In the genomic region with DNA sequence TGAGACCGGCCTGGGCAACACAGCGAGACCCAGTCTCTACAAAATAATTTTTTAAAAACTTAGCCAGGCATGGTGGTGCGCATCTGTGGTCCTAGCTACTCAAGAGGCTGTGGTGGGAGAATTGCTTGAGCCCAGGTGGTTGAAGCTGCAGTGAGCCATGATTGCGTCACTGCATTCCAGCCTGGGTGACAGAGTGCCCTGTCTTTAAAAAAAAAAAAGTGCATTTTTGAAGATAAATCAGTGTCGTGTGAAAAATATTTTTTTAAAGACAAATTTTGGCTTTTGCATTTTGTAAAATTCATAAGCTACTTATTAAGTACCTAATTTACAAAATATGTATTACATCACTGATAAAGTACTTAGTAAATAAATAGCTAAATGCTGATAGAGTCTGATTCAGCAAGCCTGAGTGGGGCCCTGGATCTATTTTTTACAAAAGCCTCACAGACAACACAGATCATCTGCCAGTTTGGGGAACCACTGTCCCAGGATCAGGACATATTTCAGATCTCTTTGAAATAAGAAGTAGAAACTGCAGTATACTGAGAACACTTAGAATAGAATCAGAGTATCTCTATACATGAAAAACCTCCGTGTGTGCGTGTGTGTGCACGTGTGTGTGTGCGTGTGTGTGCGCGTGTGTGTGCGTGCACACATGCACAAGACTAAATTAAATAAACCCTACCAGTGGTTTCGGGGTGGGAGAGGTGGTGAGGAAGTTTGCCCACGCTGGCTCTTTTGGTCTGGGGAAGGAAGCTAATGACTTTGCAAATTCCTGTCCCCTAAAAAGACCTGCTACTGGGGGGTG, we compare ENCODE assay signal across 8 cellular contexts.
DNase-seq lines count a peak whose midpoint lies in the region; ATAC-seq, FAIRE-seq and TF ChIP-seq lines count a peak whose summit lies in the region.

No MANE protein-coding gene starts in this region.

- peak; percentile 60 for ATAC-seq in DND-41 (ENCODE audit: insufficient read depth, low read depth)
- no peak for ATAC-seq in HG03457 (IDR thresholded peaks at IDR 0.05; ENCODE audit: unreplicated experiment)

- no peak overlapping the region for H2BK15ac ChIP-seq in mesenchymal stem cell (ENCODE audit: low read depth, poor library complexity, severe bottlenecking)

- H3K27ac ChIP-seq in DND-41 (ENCODE audit: low read length) = peak overlapping the region; percentile 70; the same call in 1 of the 2 replicates
- H3K27ac ChIP-seq in mesenchymal stem cell (ENCODE audit: low read length, poor library complexity, severe bottlenecking) = peak overlapping the region; percentile 98
- H3K27ac ChIP-seq in esophagus muscularis mucosa (replicated peaks in 1 of 4) = no peak overlapping the region

- H3K27me3 ChIP-seq in DND-41 (ENCODE audit: insufficient read depth, low read length, poor library complexity) (no peaks in the 10 kb centered on the region), mesenchymal stem cell (ENCODE audit: control insufficient read depth in 1 of 2, insufficient read depth in 1 of 2, low read length in 2 of 2) (no peaks in the 10 kb centered on the region), esophagus muscularis mucosa (no peaks in the 10 kb centered on the region)

- H2BK120ac ChIP-seq in mesenchymal stem cell (ENCODE audit: low read depth, low read length) = no peak overlapping the region

- TF ChIP-seq CTCF in DND-41 (IDR thresholded peaks at IDR 0.05; ENCODE audit: borderline replicate concordance, extremely low read depth, low read length, poor library complexity, severe bottlenecking) (no peak), esophagus muscularis mucosa (IDR thresholded peaks at IDR 0.05) (no peak), GM13976 (IDR thresholded peaks at IDR 0.05; ENCODE audit: borderline replicate concordance, control extremely low read depth, extremely low read depth, insufficient read depth, missing control alignments) (no peak)

- intact Hi-C loops in esophagus muscularis mucosa (cut with DNase I) = no loop called here

- TF ChIP-seq POLR2A in esophagus muscularis mucosa (IDR thresholded peaks at IDR 0.05; ENCODE audit: low read depth) = no peak

- H2AFZ ChIP-seq in DND-41 (ENCODE audit: low read depth, low read length) (no peak overlapping the region), mesenchymal stem cell (ENCODE audit: low read depth, low read length) (no peak overlapping the region)

- peaks cover 78% of the 10 kb centered on the region for H4K20me1 ChIP-seq in DND-41 (ENCODE audit: insufficient read depth, low read length)

- no peak overlapping the region for H3K23ac ChIP-seq in mesenchymal stem cell (ENCODE audit: low read length in 2 of 2)

- H3K4ac ChIP-seq in mesenchymal stem cell (ENCODE audit: low read depth in 1 of 2, low read length in 2 of 2) = no peak overlapping the region

- no peak overlapping the region for H4K91ac ChIP-seq in mesenchymal stem cell (ENCODE audit: low read length)

- H3K36me3 ChIP-seq in DND-41 (ENCODE audit: insufficient read depth, low read length) (peaks cover 37% of the 10 kb centered on the region), mesenchymal stem cell (ENCODE audit: control insufficient read depth in 1 of 2, insufficient read depth in 2 of 2, low read depth in 1 of 2, low read length in 2 of 2) (no peaks in the 10 kb centered on the region), esophagus muscularis mucosa (no peaks in the 10 kb centered on the region)

- no peak overlapping the region for H4K8ac ChIP-seq in mesenchymal stem cell (ENCODE audit: low read length)

- H3K4me3 ChIP-seq in DND-41 (ENCODE audit: low read depth in 1 of 2, low read length in 2 of 2) = no peak overlapping the region
- H3K4me3 ChIP-seq in mesenchymal stem cell (ENCODE audit: insufficient read depth in 1 of 2, low read depth in 1 of 2, low read length in 2 of 2) = no peak overlapping the region
- no peak overlapping the region for H3K4me3 ChIP-seq in esophagus muscularis mucosa

- peak; percentile 42 for DNase-seq in DND-41
- peak; percentile 25 to 44 for DNase-seq in Kasumi-1 (lab: John Stamatoyannopoulos, UW)
- DNase-seq in amniotic epithelial cell (ENCODE audit: low read depth) = peak; percentile 68
- DNase-seq in mesenchymal stem cell = peak; percentile 46
- DNase-seq in esophagus muscularis mucosa (ENCODE audit: extremely low spot score) = no peak
- DNase-seq in GM13976 (ENCODE audit: low spot score) = no peak
- no peak for DNase-seq in HTR-8/SVneo (ENCODE audit: insufficient read length, low spot score)

- H3K9me3 ChIP-seq in DND-41 (ENCODE audit: insufficient read depth, low read length, severe bottlenecking) = no peaks in the 10 kb centered on the region
- no peaks in the 10 kb centered on the region for H3K9me3 ChIP-seq in mesenchymal stem cell (ENCODE audit: control insufficient read depth, low read length)
- no peaks in the 10 kb centered on the region for H3K9me3 ChIP-seq in esophagus muscularis mucosa

- H2BK5ac ChIP-seq in mesenchymal stem cell (ENCODE audit: low read depth, low read length, poor library complexity, severe bottlenecking) = peak overlapping the region; percentile 61

- peaks cover 99% of the 10 kb centered on the region for H3K79me2 ChIP-seq in DND-41 (ENCODE audit: insufficient read depth, low read length)

- peaks cover 23% of the 10 kb centered on the region for H3K79me1 ChIP-seq in mesenchymal stem cell (replicated peaks; ENCODE audit: low read length, poor library complexity, severe bottlenecking)

- H3K4me2 ChIP-seq in DND-41 (ENCODE audit: insufficient read depth, low read length) (no peak overlapping the region), mesenchymal stem cell (ENCODE audit: low read length, poor library complexity, severe bottlenecking) (peak overlapping the region; percentile 18)

- WGBS in mesenchymal stem cell = 81% methylated on average over 5 of the region's 14 CpGs
- WGBS in esophagus muscularis mucosa = 74% methylated on average over 14 of the region's 14 CpGs

- H3K14ac ChIP-seq in mesenchymal stem cell (ENCODE audit: low read length in 2 of 2) = no peak overlapping the region

- in situ Hi-C loops in GM13976 (cut with MboI; ENCODE audit: low sequenced_read_pairs, unreplicated experiment) = no loop called here

- H2BK12ac ChIP-seq in mesenchymal stem cell (ENCODE audit: low read length in 2 of 2) = no peak overlapping the region

- H3K18ac ChIP-seq in mesenchymal stem cell (ENCODE audit: low read depth in 1 of 2, low read length in 2 of 2) = peak overlapping the region in 1 of 2 experiments; percentile 43

- FAIRE-seq in HTR-8/SVneo (lab: Jason Lieb, UNC) = no peak

- H3K4me1 ChIP-seq in DND-41 (ENCODE audit: insufficient read depth, low read length) (peaks cover 29% of the 10 kb centered on the region), mesenchymal stem cell (ENCODE audit: control insufficient read depth, insufficient read depth, low read depth, low read length) (peaks cover 29% of the 10 kb centered on the region), esophagus muscularis mucosa (peaks cover 37 to 52% (median 50%) of the 10 kb centered on the region in 4 donors)

- H2AK5ac ChIP-seq in mesenchymal stem cell (ENCODE audit: low read length, severe bottlenecking) = peak overlapping the region; percentile 86

- H3K9ac ChIP-seq in DND-41 (ENCODE audit: low read depth, low read length) (no peak overlapping the region), mesenchymal stem cell (ENCODE audit: low read length) (peak overlapping the region; percentile 26)

- no peak for TF ChIP-seq EP300 in esophagus muscularis mucosa (IDR thresholded peaks at IDR 0.05)

Comparison
In these comparisons a context has a peak if more than half of its experiments do, and no peak if none do; other contexts are left out.
1. DNase-seq: peak in DND-41 (single experiment), Kasumi-1 (2 of 2), amniotic epithelial cell (single experiment) and mesenchymal stem cell (single experiment); none in esophagus muscularis mucosa (single experiment), GM13976 (single experiment) and HTR-8/SVneo (single experiment).
2. H3K27ac ChIP-seq: peak in DND-41 (single experiment) and mesenchymal stem cell (single experiment); none in esophagus muscularis mucosa (0 of 4).